ENCODE assay signal across 22 cellular contexts in the genomic region with DNA sequence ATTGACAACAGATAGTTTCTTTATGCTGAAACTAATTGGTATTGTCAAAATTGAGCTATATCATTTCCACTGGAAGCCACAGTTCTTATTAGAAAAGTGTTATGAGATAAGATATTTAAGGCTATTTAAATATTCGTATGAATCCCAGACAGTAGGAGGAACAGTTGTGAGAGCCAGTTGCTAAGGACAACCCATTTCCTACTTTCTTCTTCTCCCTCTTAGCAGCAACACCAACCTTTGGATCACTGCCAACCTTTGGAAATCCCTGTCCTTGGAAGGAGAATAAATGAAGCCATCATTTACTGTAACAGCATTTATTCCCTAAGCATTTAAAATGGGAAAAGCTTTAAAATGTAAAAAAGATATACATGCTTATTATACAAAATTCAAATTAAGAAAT.
A peak's percentile ranks its signal among the peaks of the same experiment; 100 is the strongest.
DNase-seq lines count a peak whose midpoint lies in the region; ATAC-seq and TF ChIP-seq lines count a peak whose summit lies in the region.
"Had no signal": no experiment of that assay in that cellular context is flagged by ENCODE, and none has a peak within 500 bp of the region (broad histone marks: within the 10 kb centered on the region; RNA-seq: fewer than 3 reads in every experiment).

No MANE protein-coding gene starts in this region.

- intact Hi-C loops in A673 (cut with micrococcal nuclease; ENCODE audit: unreplicated experiment), result no loop called here

- no peak for ATAC-seq in GM21737 (IDR thresholded peaks at IDR 0.05; ENCODE audit: unreplicated experiment)
- ATAC-seq: heart right ventricle, left lung, right lobe of liver had no signal

- no peaks in the 10 kb centered on the region for H3K36me3 ChIP-seq in A673 (ENCODE audit: insufficient read depth, low read length, poor library complexity, severe bottlenecking)
- H3K36me3 ChIP-seq: brain microvascular endothelial cell, heart right ventricle, left lung, right lobe of liver had no signal

- no TSS peak for BruUV-seq in A673 (replicated peaks; lab: Mats Ljungman, UMichigan)

- no peaks in the 10 kb centered on the region for H3K27me3 ChIP-seq in A673 (replicated peaks; ENCODE audit: insufficient read depth, low read depth, low read length, poor library complexity)
- H3K27me3 ChIP-seq: brain microvascular endothelial cell, heart right ventricle, left lung, right lobe of liver had no signal

- DNase-seq in NCI-H510A treated with DMSO at 0.1 percent for 48 hours (lab: John Stamatoyannopoulos, UW), result peak; percentile 12
- no peak for DNase-seq in NCI-H510A (lab: John Stamatoyannopoulos, UW)
- peak; percentile 34 for DNase-seq in A673 (ENCODE audit: low spot score)
- DNase-seq in NCI-H2227 treated with DMSO at 0.1 percent for 48 hours (lab: John Stamatoyannopoulos, UW), result peak; percentile 12
- peak; percentile 5 for DNase-seq in epithelial cell of esophagus (ENCODE audit: low read depth)
- DNase-seq in NCI-H526 (lab: John Stamatoyannopoulos, UW), result no peak
- no peak for DNase-seq in KG1 (lab: John Stamatoyannopoulos, UW)
- DNase-seq: activated CD4-positive, alpha-beta T cell treated with anti-CD3 and anti-CD28 coated beads, Interleukin-2, amount 10 ng/mL, durations not matched to agents 24 days and 14 days; brain microvascular endothelial cell; cortex of kidney; EL; heart right ventricle; left lung; NCI-H1092; NCI-H2081; NCI-H524 treated with DMSO at 0.1 percent for 48 hours; nephron progenitor cell; right lobe of liver; stimulated activated CD4-positive, alpha-beta T cell treated with anti-CD3 and anti-CD28 coated beads, Interleukin-15, amount 100 ng/mL, for 24 hours; stimulated activated CD8-positive, alpha-beta memory T cell treated with anti-CD3 and anti-CD28 coated beads, Interleukin-4, amount 100 ng/mL, for 48 hours had no signal

- no peaks in the 10 kb centered on the region for H3K9me3 ChIP-seq in A673 (ENCODE audit: low read depth, low read length, poor library complexity, severe bottlenecking)
- H3K9me3 ChIP-seq: heart right ventricle, left lung, right lobe of liver had no signal

- H3K4me1 ChIP-seq in A673 (ENCODE audit: insufficient read depth, low read length, poor library complexity, severe bottlenecking), result no peaks in the 10 kb centered on the region
- H3K4me1 ChIP-seq: right lobe of liver had no signal

- CTCF ChIA-PET in A673 (lab: Charles Lee), result no interaction called here

- POLR2A ChIA-PET in A673 (lab: Charles Lee; ENCODE audit: low non-redundant PET), result no interaction called here

- no peak overlapping the region for H3K27ac ChIP-seq in A673 (ENCODE audit: low read depth, low read length, poor library complexity, severe bottlenecking)
- H3K27ac ChIP-seq: brain microvascular endothelial cell, parathyroid adenoma, right lobe of liver had no signal

- no peak for TF ChIP-seq CTCF in A673 (conservative IDR thresholded peaks at IDR 0.05; ENCODE audit: low read depth, low read length)
- TF ChIP-seq CTCF in epithelial cell of esophagus (IDR thresholded peaks at IDR 0.05; ENCODE audit: insufficient read depth, low read depth, low read length, missing control alignments), result no peak

- H3K4me3 ChIP-seq in A673 (ENCODE audit: low read depth, low read length, poor library complexity, severe bottlenecking) (no peak overlapping the region), epithelial cell of esophagus (ENCODE audit: low read length) (no peak overlapping the region)
- H3K4me3 ChIP-seq: heart right ventricle, left lung, right lobe of liver had no signal

Comparison
In these comparisons a context has a peak if more than half of its experiments do, and no peak if none do; other contexts are left out.
1. DNase-seq: peak in NCI-H510A treated with DMSO at 0.1 percent for 48 hours (single experiment), A673 (single experiment), NCI-H2227 treated with DMSO at 0.1 percent for 48 hours (single experiment) and epithelial cell of esophagus (single experiment); none in NCI-H510A (single experiment), NCI-H526 (0 of 2) and KG1 (single experiment).